1 cellular context compared by ENCODE assay signal in the genomic region with DNA sequence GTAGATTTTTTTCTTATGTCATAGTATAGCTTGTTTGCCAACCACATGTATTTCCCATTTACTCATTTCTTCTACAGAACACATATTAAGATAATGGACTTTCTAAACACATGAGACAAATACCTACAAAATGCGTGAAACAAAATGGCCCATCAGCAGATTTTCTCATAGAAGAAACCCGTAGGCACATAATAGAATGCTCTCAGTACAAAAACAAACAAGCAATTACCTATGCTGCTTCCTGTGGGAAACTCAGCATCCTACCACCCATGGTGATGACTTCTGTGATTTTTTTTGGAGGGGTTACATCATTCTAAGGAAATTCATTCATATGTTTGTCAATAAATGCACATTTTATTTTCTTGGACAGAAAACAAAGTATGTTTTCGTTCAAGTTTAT.
TF ChIP-seq lines count a peak whose summit lies in the region.

No MANE protein-coding gene starts in this region.

TF ChIP-seq in A549, 52 proteins besides CTCF, POLR2A, EP300 and RAD21 (continued from another document):
- TF ChIP-seq JUNB (IDR thresholded peaks at IDR 0.05) (no peak), SREBF2 (IDR thresholded peaks at IDR 0.05) (no peak)
- TF ChIP-seq, protein P1, sequence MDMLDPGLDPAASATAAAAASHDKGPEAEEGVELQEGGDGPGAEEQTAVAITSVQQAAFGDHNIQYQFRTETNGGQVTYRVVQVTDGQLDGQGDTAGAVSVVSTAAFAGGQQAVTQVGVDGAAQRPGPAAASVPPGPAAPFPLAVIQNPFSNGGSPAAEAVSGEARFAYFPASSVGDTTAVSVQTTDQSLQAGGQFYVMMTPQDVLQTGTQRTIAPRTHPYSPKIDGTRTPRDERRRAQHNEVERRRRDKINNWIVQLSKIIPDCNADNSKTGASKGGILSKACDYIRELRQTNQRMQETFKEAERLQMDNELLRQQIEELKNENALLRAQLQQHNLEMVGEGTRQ (IDR thresholded peaks at IDR 0.05): no peak
- TF ChIP-seq, protein P2, sequence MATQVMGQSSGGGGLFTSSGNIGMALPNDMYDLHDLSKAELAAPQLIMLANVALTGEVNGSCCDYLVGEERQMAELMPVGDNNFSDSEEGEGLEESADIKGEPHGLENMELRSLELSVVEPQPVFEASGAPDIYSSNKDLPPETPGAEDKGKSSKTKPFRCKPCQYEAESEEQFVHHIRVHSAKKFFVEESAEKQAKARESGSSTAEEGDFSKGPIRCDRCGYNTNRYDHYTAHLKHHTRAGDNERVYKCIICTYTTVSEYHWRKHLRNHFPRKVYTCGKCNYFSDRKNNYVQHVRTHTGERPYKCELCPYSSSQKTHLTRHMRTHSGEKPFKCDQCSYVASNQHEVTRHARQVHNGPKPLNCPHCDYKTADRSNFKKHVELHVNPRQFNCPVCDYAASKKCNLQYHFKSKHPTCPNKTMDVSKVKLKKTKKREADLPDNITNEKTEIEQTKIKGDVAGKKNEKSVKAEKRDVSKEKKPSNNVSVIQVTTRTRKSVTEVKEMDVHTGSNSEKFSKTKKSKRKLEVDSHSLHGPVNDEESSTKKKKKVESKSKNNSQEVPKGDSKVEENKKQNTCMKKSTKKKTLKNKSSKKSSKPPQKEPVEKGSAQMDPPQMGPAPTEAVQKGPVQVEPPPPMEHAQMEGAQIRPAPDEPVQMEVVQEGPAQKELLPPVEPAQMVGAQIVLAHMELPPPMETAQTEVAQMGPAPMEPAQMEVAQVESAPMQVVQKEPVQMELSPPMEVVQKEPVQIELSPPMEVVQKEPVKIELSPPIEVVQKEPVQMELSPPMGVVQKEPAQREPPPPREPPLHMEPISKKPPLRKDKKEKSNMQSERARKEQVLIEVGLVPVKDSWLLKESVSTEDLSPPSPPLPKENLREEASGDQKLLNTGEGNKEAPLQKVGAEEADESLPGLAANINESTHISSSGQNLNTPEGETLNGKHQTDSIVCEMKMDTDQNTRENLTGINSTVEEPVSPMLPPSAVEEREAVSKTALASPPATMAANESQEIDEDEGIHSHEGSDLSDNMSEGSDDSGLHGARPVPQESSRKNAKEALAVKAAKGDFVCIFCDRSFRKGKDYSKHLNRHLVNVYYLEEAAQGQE (IDR thresholded peaks at IDR 0.05): no peak
